In genomic region chr17:48106802-48107136, GRCh38 we compare ENCODE assay signal across 1 cellular context.
TF ChIP-seq lines count a peak whose summit lies in the region.

No MANE protein-coding gene starts in this region.

TF ChIP-seq in GM12878, 131 proteins besides CTCF, POLR2A, EP300 and RAD21:
- TF ChIP-seq PAX5 (IDR thresholded peaks at IDR 0.05; ENCODE audit: borderline replicate concordance, low read depth, low read length) (no peak), ASH2L (IDR thresholded peaks at IDR 0.05; ENCODE audit: borderline replicate concordance, low read depth) (no peak), ZNF384 (IDR thresholded peaks at IDR 0.05; ENCODE audit: borderline replicate concordance, low read depth, low read length) (no peak), MTA3 (IDR thresholded peaks at IDR 0.05; ENCODE audit: borderline replicate concordance, low read length) (no peak), MLLT1 (IDR thresholded peaks at IDR 0.05) (0 out of 2 replicates have a peak, but pooled peaks have one; percentile 17), ZNF274 (IDR thresholded peaks at IDR 0.05; ENCODE audit: insufficient read depth, insufficient read length) (no peak), IKZF1 (conservative IDR thresholded peaks at IDR 0.05) (no peak)
